Comparison of ENCODE assay signal across 8 cellular contexts in genomic region chr5:181261320-181262085, GRCh38. TPM values are rescaled to one million over a fixed set of nuclear protein-coding genes. Genes with fewer than 3 reads are reported as not detected.
A peak's percentile ranks its signal among the peaks of the same experiment; 100 is the strongest.
DNase-seq lines count a peak whose midpoint lies in the region; ATAC-seq lines count a peak whose summit lies in the region.

No MANE protein-coding gene starts in this region.

- ATAC-seq in GM21723 (IDR thresholded peaks at IDR 0.05; ENCODE audit: unreplicated experiment): peak; percentile 56

- intact Hi-C loops in activated T-helper 2 cell treated with anti-CD3 and anti-CD28 coated beads, Interferon-gamma antibody, Interleukin-2, Interleukin-4, amounts not matched to agents 10 μg/mL and 5 μg/mL and 100 μg/mL, durations not matched to agents 14 hours and 24 hours and 36 hours (cut with micrococcal nuclease): loop anchor here (1.0 to 5.0 kb wide), 4 partner anchors 15 to 449 kb away; partner anchors contain the start of gene TRIM41

- peak overlapping the region; percentile 98 for H3K27ac ChIP-seq in urinary bladder (ENCODE audit: low read depth)

- H3K4me3 ChIP-seq in urinary bladder (ENCODE audit: low read depth, low read length): peak overlapping the region; percentile 62

- peaks cover 34% of the 10 kb centered on the region for H3K36me3 Mint-ChIP-seq in activated T-helper 2 cell treated with anti-CD3 and anti-CD28 coated beads, Interferon-gamma antibody, Interleukin-2, Interleukin-4, amounts not matched to agents 10 μg/mL and 5 μg/mL and 100 μg/mL, durations not matched to agents 14 hours and 24 hours and 36 hours (ENCODE audit: low read depth)

- H3K9me3 Mint-ChIP-seq in activated T-helper 2 cell treated with anti-CD3 and anti-CD28 coated beads, Interferon-gamma antibody, Interleukin-2, Interleukin-4, amounts not matched to agents 10 μg/mL and 5 μg/mL and 100 μg/mL, durations not matched to agents 14 hours and 24 hours and 36 hours: no peaks in the 10 kb centered on the region

- no peaks in the 10 kb centered on the region for H3K27me3 Mint-ChIP-seq in activated T-helper 2 cell treated with anti-CD3 and anti-CD28 coated beads, Interferon-gamma antibody, Interleukin-2, Interleukin-4, amounts not matched to agents 10 μg/mL and 5 μg/mL and 100 μg/mL, durations not matched to agents 14 hours and 24 hours and 36 hours (ENCODE audit: low read depth)

- no peaks in the 10 kb centered on the region for H3K36me3 ChIP-seq in urinary bladder (ENCODE audit: insufficient read depth)

- H3K4me1 Mint-ChIP-seq in activated T-helper 2 cell treated with anti-CD3 and anti-CD28 coated beads, Interferon-gamma antibody, Interleukin-2, Interleukin-4, amounts not matched to agents 10 μg/mL and 5 μg/mL and 100 μg/mL, durations not matched to agents 14 hours and 24 hours and 36 hours (ENCODE audit: low read depth): peaks cover 31% of the 10 kb centered on the region

- DNase-seq in D341Med (ENCODE audit: low spot score): peak; percentile 84
- DNase-seq in LoVo (ENCODE audit: low spot score): peak; percentile 66
- DNase-seq in activated T-helper 2 cell treated with anti-CD3 and anti-CD28 coated beads, Interferon-gamma antibody, Interleukin-2, Interleukin-4, amounts not matched to agents 10 μg/mL and 5 μg/mL and 100 μg/mL, durations not matched to agents 14 hours and 24 hours and 36 hours (ENCODE audit: low spot score): peak; percentile 77
- peak; percentile 68 for DNase-seq in germinal center (ENCODE audit: low spot score)
- peak; percentile 56 for DNase-seq in pons (ENCODE audit: low spot score)
- no peak for DNase-seq in NCI-H2107 treated with DMSO at 0.1 percent for 48 hours (lab: John Stamatoyannopoulos, UW; ENCODE audit: unreplicated experiment)

- peaks cover 2% of the 10 kb centered on the region for H3K4me1 ChIP-seq in urinary bladder (ENCODE audit: insufficient read depth)

- WGBS in urinary bladder: under 1% methylated on average over 60 of the region's 60 CpGs

- peak overlapping the region; percentile 99 for H3K4me3 Mint-ChIP-seq in activated T-helper 2 cell treated with anti-CD3 and anti-CD28 coated beads, Interferon-gamma antibody, Interleukin-2, Interleukin-4, amounts not matched to agents 10 μg/mL and 5 μg/mL and 100 μg/mL, durations not matched to agents 14 hours and 24 hours and 36 hours (ENCODE audit: low read depth)

- H3K27ac Mint-ChIP-seq in activated T-helper 2 cell treated with anti-CD3 and anti-CD28 coated beads, Interferon-gamma antibody, Interleukin-2, Interleukin-4, amounts not matched to agents 10 μg/mL and 5 μg/mL and 100 μg/mL, durations not matched to agents 14 hours and 24 hours and 36 hours: peak overlapping the region; percentile 94

RNA-seq across cellular contexts. Expression of gene TRIM52, which starts 0.6 kb away (rescaled TPM):
- 15.5 and 16.9 TPM in 2 replicates for total RNA-seq in activated T-helper 2 cell treated with anti-CD3 and anti-CD28 coated beads, Interferon-gamma antibody, Interleukin-2, Interleukin-4, amounts not matched to agents 10 μg/mL and 5 μg/mL and 100 μg/mL, durations not matched to agents 14 hours and 24 hours and 36 hours
- 14.1 TPM for total RNA-seq in urinary bladder
- 13.8 TPM for polyA plus RNA-seq in urinary bladder

RNA-seq across cellular contexts. Expression of gene RACK1, which starts 17.8 kb away (rescaled TPM):
- total RNA-seq in activated T-helper 2 cell treated with anti-CD3 and anti-CD28 coated beads, Interferon-gamma antibody, Interleukin-2, Interleukin-4, amounts not matched to agents 10 μg/mL and 5 μg/mL and 100 μg/mL, durations not matched to agents 14 hours and 24 hours and 36 hours: 2,110 and 2,123 TPM in 2 replicates
- 2,993 TPM for total RNA-seq in urinary bladder
- 2,408 TPM for polyA plus RNA-seq in urinary bladder

RNA-seq across cellular contexts. Expression of gene TRIM41, which starts 38.4 kb away (rescaled TPM):
- total RNA-seq in activated T-helper 2 cell treated with anti-CD3 and anti-CD28 coated beads, Interferon-gamma antibody, Interleukin-2, Interleukin-4, amounts not matched to agents 10 μg/mL and 5 μg/mL and 100 μg/mL, durations not matched to agents 14 hours and 24 hours and 36 hours: 32.2 and 33.0 TPM in 2 replicates
- 8.8 TPM for total RNA-seq in urinary bladder
- 20.6 TPM for polyA plus RNA-seq in urinary bladder

RNA-seq across cellular contexts. Expression of gene TRIM7, which starts 56.5 kb away (rescaled TPM):
- total RNA-seq in activated T-helper 2 cell treated with anti-CD3 and anti-CD28 coated beads, Interferon-gamma antibody, Interleukin-2, Interleukin-4, amounts not matched to agents 10 μg/mL and 5 μg/mL and 100 μg/mL, durations not matched to agents 14 hours and 24 hours and 36 hours: 3.9 and 4.8 TPM in 2 replicates
- total RNA-seq in urinary bladder: 1.2 TPM
- 3.7 TPM for polyA plus RNA-seq in urinary bladder
